Comparison of ENCODE assay signal across 1 cellular context in the genomic region with DNA sequence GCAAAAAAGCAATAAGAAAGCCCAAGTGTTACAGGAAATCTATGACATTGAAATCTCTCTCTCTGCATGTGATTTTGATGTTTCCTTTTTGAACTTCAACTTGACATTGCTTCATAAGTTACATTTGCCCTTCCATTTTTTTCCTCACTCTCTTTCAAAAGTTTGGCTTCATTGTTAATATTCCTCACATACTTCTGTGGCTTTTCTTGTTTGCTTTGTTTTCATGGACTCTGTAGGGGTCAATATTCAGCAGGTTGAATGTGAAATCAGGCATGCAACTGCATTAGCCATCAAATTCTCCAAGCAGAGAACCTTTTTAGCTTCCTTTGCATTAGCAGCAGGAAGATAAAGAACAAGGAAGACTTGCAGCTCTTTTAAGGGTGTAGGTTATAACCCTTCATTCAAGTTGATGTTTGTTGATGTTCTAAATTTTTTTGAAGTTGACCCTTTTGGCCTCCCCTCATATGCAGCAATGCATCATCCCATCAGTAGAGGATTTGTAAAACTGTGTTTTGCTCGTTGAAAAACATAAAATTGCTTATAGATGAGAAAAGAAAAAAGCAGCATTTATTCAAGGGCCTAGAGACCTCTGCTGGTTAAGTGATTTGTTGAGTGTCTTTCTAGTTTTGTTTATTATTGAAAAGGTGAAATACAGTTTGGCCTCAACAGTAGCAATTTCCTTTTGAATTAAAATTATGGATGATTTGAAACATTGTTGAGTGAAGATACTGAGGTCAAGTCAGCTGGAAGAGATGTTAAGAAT.
TF ChIP-seq lines count a peak whose summit lies in the region.

No MANE protein-coding gene starts in this region.

TF ChIP-seq in GM23338, 12 proteins besides CTCF, POLR2A, EP300 and RAD21 (continued from another document):
- TF ChIP-seq, protein P1, sequence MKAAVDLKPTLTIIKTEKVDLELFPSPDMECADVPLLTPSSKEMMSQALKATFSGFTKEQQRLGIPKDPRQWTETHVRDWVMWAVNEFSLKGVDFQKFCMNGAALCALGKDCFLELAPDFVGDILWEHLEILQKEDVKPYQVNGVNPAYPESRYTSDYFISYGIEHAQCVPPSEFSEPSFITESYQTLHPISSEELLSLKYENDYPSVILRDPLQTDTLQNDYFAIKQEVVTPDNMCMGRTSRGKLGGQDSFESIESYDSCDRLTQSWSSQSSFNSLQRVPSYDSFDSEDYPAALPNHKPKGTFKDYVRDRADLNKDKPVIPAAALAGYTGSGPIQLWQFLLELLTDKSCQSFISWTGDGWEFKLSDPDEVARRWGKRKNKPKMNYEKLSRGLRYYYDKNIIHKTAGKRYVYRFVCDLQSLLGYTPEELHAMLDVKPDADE (IDR thresholded peaks at IDR 0.05), result no peak
- TF ChIP-seq EZH2phosphoT487 (IDR thresholded peaks at IDR 0.05; ENCODE audit: unreplicated experiment) (no peak), ZNF462 (CRISPR knock-in tag; IDR thresholded peaks at IDR 0.05) (no peak)
